Comparison of ENCODE assay signal across 8 cellular contexts in genomic region chr7:65037740-65038678, GRCh38. TPM values are rescaled to one million over a fixed set of nuclear protein-coding genes. Genes with fewer than 3 reads are reported as not detected.
DNase-seq lines count a peak whose midpoint lies in the region; TF ChIP-seq lines count a peak whose summit lies in the region.

No MANE protein-coding gene starts in this region.

- no peak overlapping the region for H3K27ac Mint-ChIP-seq in HFFc6
- H3K27ac Mint-ChIP-seq in activated naive CD4-positive, alpha-beta T cell treated with anti-CD3 and anti-CD28 coated beads, Interleukin-2, amount 10 ng/mL, durations not matched to agents 7 days and 5 days = peak overlapping the region; percentile 89

- H3K27me3 ChIP-seq in ovary (no peaks in the 10 kb centered on the region), thyroid gland (no peaks in the 10 kb centered on the region)

- DNase-seq in GM10248 (ENCODE audit: extremely low spot score) (peak; percentile 93), HFFc6 (peak; percentile 87), MV-4-11 (lab: John Stamatoyannopoulos, UW) (peak; percentile 79), SK-MEL-5 (ENCODE audit: low read depth, low spot score) (peak; percentile 95), globus pallidus (ENCODE audit: low spot score) (peak; percentile 95), ovary (peak; percentile 92 to 96 (median 94)), thyroid gland (peak; percentile 91 to 92)
- DNase-seq in activated naive CD4-positive, alpha-beta T cell treated with anti-CD3 and anti-CD28 coated beads, Interleukin-2, amount 10 ng/mL, durations not matched to agents 7 days and 5 days = peak; percentile 92

- POLR2A ChIA-PET in GM10248 (lab: Yijun Ruan, JAX) = interaction anchor here (0.6 to 1.7 kb wide), 5 partner anchors 20 to 336 kb away, joined by 3 to 5 read pairs (median 3); partner anchors contain the start of gene ERV3-1

- in situ Hi-C loops in SK-MEL-5 (cut with HindIII; ENCODE audit: low pct_unique_long_range_greater_than_20kb, low sequenced_read_pairs) = no loop called here

- CTCF ChIA-PET in GM10248 (lab: Yijun Ruan, JAX) = no interaction called here
- CTCF ChIA-PET in activated naive CD4-positive, alpha-beta T cell treated with anti-CD3 and anti-CD28 coated beads, Interleukin-2, amount 10 ng/mL, durations not matched to agents 7 days and 5 days (lab: Charles Lee) = no interaction called here

- H3K27ac ChIP-seq in ovary (peak overlapping the region; percentile 57 to 73), thyroid gland (peak overlapping the region in 2 of 3 donors; percentile 61 to 82)

- H3K4me3 ChIP-seq in ovary (peak overlapping the region; percentile 82), thyroid gland (replicated peaks in 1 of 3) (peak overlapping the region; percentile 23 to 78 (median 53))

- no peak for TF ChIP-seq EP300 in ovary (IDR thresholded peaks at IDR 0.05)

- no peaks in the 10 kb centered on the region for H3K36me3 ChIP-seq in ovary
- no peaks in the 10 kb centered on the region for H3K36me3 ChIP-seq in thyroid gland

- H3K4me1 Mint-ChIP-seq in HFFc6 (ENCODE audit: low read depth) = peaks cover 25% of the 10 kb centered on the region
- H3K4me1 Mint-ChIP-seq in activated naive CD4-positive, alpha-beta T cell treated with anti-CD3 and anti-CD28 coated beads, Interleukin-2, amount 10 ng/mL, durations not matched to agents 7 days and 5 days = peaks cover 17% of the 10 kb centered on the region

- TF ChIP-seq POLR2A in ovary (IDR thresholded peaks at IDR 0.05) (no peak), thyroid gland (IDR thresholded peaks at IDR 0.05) (peak in 1 of 2 donors; percentile 54)

- H3K9me3 ChIP-seq in ovary (no peaks in the 10 kb centered on the region), thyroid gland (no peaks in the 10 kb centered on the region)

- TF ChIP-seq CTCF in GM10248 (IDR thresholded peaks at IDR 0.05; ENCODE audit: control extremely low read depth, extremely low read depth, low read depth, missing control alignments) = no peak
- TF ChIP-seq CTCF in HFFc6 (IDR thresholded peaks at IDR 0.05) = peak; percentile 42
- TF ChIP-seq CTCF in ovary (IDR thresholded peaks at IDR 0.05) = no peak
- TF ChIP-seq CTCF in thyroid gland (IDR thresholded peaks at IDR 0.05) = no peak

- no peaks in the 10 kb centered on the region for H3K4me1 ChIP-seq in ovary (ENCODE audit: insufficient read depth)
- H3K4me1 ChIP-seq in thyroid gland = peaks cover 5 to 13% of the 10 kb centered on the region in 2 donors

- intact Hi-C loops in ovary (cut with DNase I) (no loop called here), thyroid gland (cut with DNase I) (no loop called here)

- no peaks in the 10 kb centered on the region for H3K36me3 Mint-ChIP-seq in HFFc6 (ENCODE audit: low read depth)
- peaks cover 4% of the 10 kb centered on the region for H3K36me3 Mint-ChIP-seq in activated naive CD4-positive, alpha-beta T cell treated with anti-CD3 and anti-CD28 coated beads, Interleukin-2, amount 10 ng/mL, durations not matched to agents 7 days and 5 days

- peak overlapping the region; percentile 74 for H3K4me3 Mint-ChIP-seq in HFFc6
- peak overlapping the region; percentile 73 for H3K4me3 Mint-ChIP-seq in activated naive CD4-positive, alpha-beta T cell treated with anti-CD3 and anti-CD28 coated beads, Interleukin-2, amount 10 ng/mL, durations not matched to agents 7 days and 5 days

- WGBS in ovary, 3 donors = 1 to 4% (median 1%) methylated on average over 20 to 90 of the region's 92 CpGs
- 8 to 12% methylated on average over 9 to 14 of the region's 92 CpGs for WGBS in thyroid gland, 2 donors

- no peaks in the 10 kb centered on the region for H3K9me3 Mint-ChIP-seq in HFFc6
- peaks cover 2% of the 10 kb centered on the region for H3K9me3 Mint-ChIP-seq in activated naive CD4-positive, alpha-beta T cell treated with anti-CD3 and anti-CD28 coated beads, Interleukin-2, amount 10 ng/mL, durations not matched to agents 7 days and 5 days

- peaks cover 2% of the 10 kb centered on the region; the same call in 1 of the 2 replicates for H3K27me3 Mint-ChIP-seq in HFFc6 (ENCODE audit: insufficient read depth)
- no peaks in the 10 kb centered on the region for H3K27me3 Mint-ChIP-seq in activated naive CD4-positive, alpha-beta T cell treated with anti-CD3 and anti-CD28 coated beads, Interleukin-2, amount 10 ng/mL, durations not matched to agents 7 days and 5 days

RNA-seq across cellular contexts. Expression of gene ERV3-1, which starts 31.5 kb away (rescaled TPM):
- 1 to 10 TPM; 2.4 to 3.5 (median 3.0) TPM for total RNA-seq in HFFc6 (2021; fragmentation: NEBNext Ultra II Directional; extraction: Animal tissue kit (Norgen Biotek cat#: 25700))
- 1.8 and 2.1 TPM in 2 replicates for total RNA-seq in SK-MEL-5 (2014; rRNA removed; shearing (Covaris generic))
- polyA plus RNA-seq in SK-MEL-5 (2015; cell fraction: cytosol; rRNA removed) = 0.24 and 1.1 TPM in 2 replicates
- 7.1 and 11.5 TPM in 2 replicates for polyA plus RNA-seq in SK-MEL-5 (2015; cell fraction: nucleus; rRNA removed)
- total RNA-seq in ovary (10 to 100 TPM in 6 of 7 donors, 1 to 10 TPM in 1; 9.7 to 13.8 (median 11.4) TPM), thyroid gland (10 to 100 TPM; 19.5 to 22.6 (median 20.1) TPM)
- 10 to 100 TPM in 1 of 2 donors, 1 to 10 TPM in 1; 3.1 to 17.9 TPM for polyA plus RNA-seq in ovary

RNA-seq across cellular contexts. Expression of gene ZNF117, which starts 47.2 kb away (rescaled TPM):
- 1 to 10 TPM in 5 of 6 experiments, under 1 TPM in 1; 0.63 to 1.7 (median 1.3) TPM for total RNA-seq in HFFc6 (2021; fragmentation: NEBNext Ultra II Directional; extraction: Animal tissue kit (Norgen Biotek cat#: 25700))
- total RNA-seq in SK-MEL-5 (2014; rRNA removed; shearing (Covaris generic)) = 0.11 and 0.16 TPM in 2 replicates
- polyA plus RNA-seq in SK-MEL-5 (2015; cell fraction: cytosol; rRNA removed) = 0.02 and 0.32 TPM in 2 replicates
- polyA plus RNA-seq in SK-MEL-5 (2015; cell fraction: nucleus; rRNA removed) = 1.0 and 1.6 TPM in 2 replicates
- 10 to 100 TPM in 5 of 7 donors, 1 to 10 TPM in 2; 8.6 to 16.7 (median 11.4) TPM for total RNA-seq in ovary
- 10 to 100 TPM in 1 of 2 donors, 1 to 10 TPM in 1; 2.9 to 18.4 TPM for polyA plus RNA-seq in ovary
- 10 to 100 TPM; 10.5 to 20.3 (median 12.6) TPM for total RNA-seq in thyroid gland

Comparison
In these comparisons a context has a peak if more than half of its experiments do, and no peak if none do; other contexts are left out.
1. Peak in every context shown above with its lines: DNase-seq, H3K4me3 ChIP-seq and H3K27ac ChIP-seq.